ENCODE assay signal across 9 cellular contexts in genomic region chr10:114403545-114404161, GRCh38. TPM values are rescaled to one million over a fixed set of nuclear protein-coding genes. Genes with fewer than 3 reads are reported as not detected.
DNase-seq lines count a peak whose midpoint lies in the region; ATAC-seq and TF ChIP-seq lines count a peak whose summit lies in the region.
"Had no signal": no experiment of that assay in that cellular context is flagged by ENCODE, and none has a peak within 500 bp of the region (broad histone marks: within the 10 kb centered on the region; RNA-seq: fewer than 3 reads in every experiment).

No MANE protein-coding gene starts in this region.

- H3K27me3 ChIP-seq in AG04450 (ENCODE audit: control insufficient read depth, insufficient read depth, low read length) (peaks cover 61% of the 10 kb centered on the region), esophagus (ENCODE audit: control insufficient read depth in 1 of 2, insufficient read depth in 2 of 2, low read length in 2 of 2) (no peaks in the 10 kb centered on the region)

- H3K4me3 ChIP-seq in AG04450 (ENCODE audit: low read depth, low read length) (no peak overlapping the region), esophagus (ENCODE audit: low read depth in 1 of 2, low read length in 2 of 2) (peak overlapping the region; percentile 52 to 61)

- CTCF ChIA-PET in AG04450 (lab: Charles Lee) = interaction anchor here (0.6 to 1.7 kb wide), 2 partner anchors 99 to 453 kb away, joined by 3 to 7 read pairs; no protein-coding TSS in a partner anchor

- 1% methylated on average over 44 of the region's 44 CpGs for WGBS in esophagus, 2 donors

- ATAC-seq in activated CD4-positive, CD25-positive, alpha-beta regulatory T cell treated with anti-CD3 and anti-CD28 coated beads, Interleukin-2, amount 50 U/mL, for 24 hours = no peak
- no peak for ATAC-seq in HG03439 (IDR thresholded peaks at IDR 0.05; ENCODE audit: unreplicated experiment)

- H3K4me1 Mint-ChIP-seq in nephron = peaks cover 52% of the 10 kb centered on the region

- peaks cover 35% of the 10 kb centered on the region for H3K27me3 Mint-ChIP-seq in nephron (ENCODE audit: low read depth)

- POLR2A ChIA-PET in AG04450 (lab: Yijun Ruan, JAX) = no interaction called here

- H3K36me3 Mint-ChIP-seq in nephron (ENCODE audit: low read depth) = no peaks in the 10 kb centered on the region

- H3K27ac ChIP-seq in AG04450 (ENCODE audit: low read depth, low read length) (no peak overlapping the region), esophagus (ENCODE audit: low read depth in 2 of 2, low read length in 1 of 2) (peak overlapping the region; percentile 18 to 78)
- H3K27ac ChIP-seq: SK-N-MC had no signal

- no peaks in the 10 kb centered on the region; the same call in 1 of the 2 replicates for H3K9me3 ChIP-seq in AG04450 (ENCODE audit: control insufficient read depth, insufficient read depth, low read length)
- H3K9me3 ChIP-seq in esophagus (ENCODE audit: control insufficient read depth in 2 of 2, insufficient read depth in 1 of 2, low read depth in 1 of 2, low read length in 1 of 2) = no peaks in the 10 kb centered on the region

- DNase-seq in AG04450 (ENCODE audit: low read depth, low spot score) (no peak), LoVo (ENCODE audit: low spot score) (peak; percentile 21), NCI-H2029 treated with DMSO at 0.1 percent for 48 hours (lab: John Stamatoyannopoulos, UW) (no peak), superior temporal gyrus (ENCODE audit: extremely low spot score) (no peak)

- H3K27ac Mint-ChIP-seq in nephron = peak overlapping the region; percentile 73 to 87 (median 87)

- 0 out of 2 replicates have a peak, but pooled peaks have one; percentile 2 for TF ChIP-seq CTCF in AG04450 (IDR thresholded peaks at IDR 0.05; ENCODE audit: low read depth, low read length)
- TF ChIP-seq CTCF in nephron (IDR thresholded peaks at IDR 0.05; ENCODE audit: unreplicated experiment in 3 of 3) = peak in 1 of 3 experiments; percentile 22

- peak overlapping the region; percentile 85 to 94 (median 93) for H3K4me3 Mint-ChIP-seq in nephron

- H3K9me3 Mint-ChIP-seq in nephron = no peaks in the 10 kb centered on the region

- no peaks in the 10 kb centered on the region for H3K36me3 ChIP-seq in esophagus (ENCODE audit: control insufficient read depth in 2 of 2, insufficient read depth in 2 of 2, low read length in 1 of 2)

- no peaks in the 10 kb centered on the region for H3K4me1 ChIP-seq in esophagus (ENCODE audit: control insufficient read depth in 2 of 2, insufficient read depth in 2 of 2, low read length in 1 of 2)

RNA-seq across cellular contexts. Expression of gene AFAP1L2, which starts 0.6 kb away (rescaled TPM):
- polyA plus RNA-seq in AG04450 (2011; rRNA removed) (0.05 and 0.07 TPM in 2 replicates), esophagus (1 to 10 TPM; 7.8 to 8.2 TPM)
- polyA minus RNA-seq in AG04450 (2011; rRNA and poly(A)+ RNA removed) = 0.17 and 0.23 TPM in 2 replicates
